ENCODE assay signal across 9 cellular contexts in genomic region chr6:16130932-16131387, GRCh38.
A peak's percentile ranks its signal among the peaks of the same experiment; 100 is the strongest.
DNase-seq lines count a peak whose midpoint lies in the region; ATAC-seq, FAIRE-seq and TF ChIP-seq lines count a peak whose summit lies in the region.
"Had no signal": no experiment of that assay in that cellular context is flagged by ENCODE, and none has a peak within 500 bp of the region (broad histone marks: within the 10 kb centered on the region; RNA-seq: fewer than 3 reads in every experiment).

No MANE protein-coding gene starts in this region.

- DNase-seq in DMS153 (lab: John Stamatoyannopoulos, UW) (peak; percentile 81), DMS153 treated with DMSO at 0.1 percent for 48 hours (lab: John Stamatoyannopoulos, UW; ENCODE audit: unreplicated experiment) (no peak), RWPE1 (ENCODE audit: low spot score) (peak; percentile 49)
- peak; percentile 77 for DNase-seq in central memory CD4-positive, alpha-beta T cell

- no peak for TF ChIP-seq CTCF in RWPE1 (conservative IDR thresholded peaks at IDR 0.05; ENCODE audit: low read depth)

- POLR2A ChIA-PET in RWPE1 (lab: Yijun Ruan, JAX; ENCODE audit: low non-redundant PET) = no interaction called here

- CTCF ChIA-PET in RWPE1 (lab: Yijun Ruan, JAX) = interaction anchor here (0.6 to 0.7 kb wide), 2 partner anchors 77 to 230 kb away, joined by 3 to 4 read pairs; no protein-coding TSS in a partner anchor

- ATAC-seq in GM19467 (IDR thresholded peaks at IDR 0.05; ENCODE audit: unreplicated experiment) (peak; percentile 61), HG03521 (IDR thresholded peaks at IDR 0.05; ENCODE audit: unreplicated experiment) (peak; percentile 47)
- peak; percentile 77 for ATAC-seq in stimulated activated memory B cell treated with anti-CD40 and anti-IgM and Interleukin-4, amounts not matched to agents 10 μg/mL and 1 μg/mL and 100 μg/mL, for 72 hours

- no peaks in the 10 kb centered on the region for H3K9me3 Mint-ChIP-seq in stimulated activated memory B cell treated with anti-CD40 and anti-IgM and Interleukin-4, amounts not matched to agents 10 μg/mL and 1 μg/mL and 100 μg/mL, for 72 hours

- H3K4me1 Mint-ChIP-seq in stimulated activated memory B cell treated with anti-CD40 and anti-IgM and Interleukin-4, amounts not matched to agents 10 μg/mL and 1 μg/mL and 100 μg/mL, for 72 hours = peaks cover 48% of the 10 kb centered on the region

- peak overlapping the region; percentile 87 for H3K27ac Mint-ChIP-seq in stimulated activated memory B cell treated with anti-CD40 and anti-IgM and Interleukin-4, amounts not matched to agents 10 μg/mL and 1 μg/mL and 100 μg/mL, for 72 hours

- H3K36me3 Mint-ChIP-seq in stimulated activated memory B cell treated with anti-CD40 and anti-IgM and Interleukin-4, amounts not matched to agents 10 μg/mL and 1 μg/mL and 100 μg/mL, for 72 hours = peaks cover 27% of the 10 kb centered on the region

- H3K27ac ChIP-seq in RWPE1 = no peak overlapping the region

- H3K27me3 Mint-ChIP-seq in stimulated activated memory B cell treated with anti-CD40 and anti-IgM and Interleukin-4, amounts not matched to agents 10 μg/mL and 1 μg/mL and 100 μg/mL, for 72 hours = no peaks in the 10 kb centered on the region

- peak overlapping the region; percentile 85 for H3K4me3 Mint-ChIP-seq in stimulated activated memory B cell treated with anti-CD40 and anti-IgM and Interleukin-4, amounts not matched to agents 10 μg/mL and 1 μg/mL and 100 μg/mL, for 72 hours

- peak; percentile 95 for FAIRE-seq in islet of Langerhans (lab: Jason Lieb, UNC)
- FAIRE-seq: A204.1 had no signal
